ENCODE assay signal across 16 cellular contexts in the genomic region with DNA sequence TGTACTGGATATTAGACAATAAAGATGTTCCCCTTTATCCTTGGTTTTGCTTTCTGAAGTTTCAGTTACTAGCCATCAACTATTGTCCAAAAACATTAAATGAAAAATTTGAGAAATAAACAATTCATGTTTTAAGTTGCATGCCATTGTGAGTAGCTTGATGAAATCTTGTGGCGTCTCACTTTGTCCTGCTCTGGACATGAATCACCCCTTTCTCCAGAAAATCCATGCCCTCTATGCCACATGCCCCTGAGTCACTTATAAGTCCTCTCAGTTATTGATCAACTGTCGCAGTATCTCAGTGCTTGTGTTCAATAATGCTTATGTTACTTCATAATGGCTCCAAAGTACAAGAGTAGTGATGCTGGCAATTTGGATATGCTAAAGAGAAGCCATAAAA.
"Had no signal": no experiment of that assay in that cellular context is flagged by ENCODE, and none has a peak within 500 bp of the region (broad histone marks: within the 10 kb centered on the region; RNA-seq: fewer than 3 reads in every experiment).

No MANE protein-coding gene starts in this region.

- DNase-seq: activated CD4-positive, alpha-beta T cell treated with anti-CD3 and anti-CD28 coated beads, Interleukin-2, amount 50 U/mL, for 4 hours; activated naive CD4-positive, alpha-beta T cell treated with anti-CD3 and anti-CD28 coated beads, Interleukin-2, amount 10 ng/mL, durations not matched to agents 7 days and 5 days; activated T-cell treated with anti-CD3 and anti-CD28 coated beads, Interleukin-2, amount 50 U/mL, for 1 hour; adrenal gland; caudate nucleus; colonic mucosa; foreskin melanocyte; mesendoderm; small intestine; stimulated activated CD4-positive, alpha-beta T cell treated with anti-CD3 and anti-CD28 coated beads, Interleukin-4, amount 100 ng/mL, for 4 hours; stimulated activated CD8-positive, alpha-beta memory T cell treated with anti-CD3 and anti-CD28 coated beads, Interleukin-4, amount 100 ng/mL, for 48 hours; stimulated activated naive CD4-positive, alpha-beta T cell treated with Interleukin-2 at 50 U/mL for 16 hours; T-helper 2 cell; trophoblast cell had no signal

- ATAC-seq: natural killer cell treated with Interleukin-12 subunit alpha and Interleukin-12 subunit beta and Interleukin-15 and Interleukin-18, amount 100 ng/mL, for 72 hours had no signal

- H3K4me3 ChIP-seq: adrenal gland, colonic mucosa, right atrium auricular region had no signal
